8 cellular contexts compared by ENCODE assay signal in the genomic region with DNA sequence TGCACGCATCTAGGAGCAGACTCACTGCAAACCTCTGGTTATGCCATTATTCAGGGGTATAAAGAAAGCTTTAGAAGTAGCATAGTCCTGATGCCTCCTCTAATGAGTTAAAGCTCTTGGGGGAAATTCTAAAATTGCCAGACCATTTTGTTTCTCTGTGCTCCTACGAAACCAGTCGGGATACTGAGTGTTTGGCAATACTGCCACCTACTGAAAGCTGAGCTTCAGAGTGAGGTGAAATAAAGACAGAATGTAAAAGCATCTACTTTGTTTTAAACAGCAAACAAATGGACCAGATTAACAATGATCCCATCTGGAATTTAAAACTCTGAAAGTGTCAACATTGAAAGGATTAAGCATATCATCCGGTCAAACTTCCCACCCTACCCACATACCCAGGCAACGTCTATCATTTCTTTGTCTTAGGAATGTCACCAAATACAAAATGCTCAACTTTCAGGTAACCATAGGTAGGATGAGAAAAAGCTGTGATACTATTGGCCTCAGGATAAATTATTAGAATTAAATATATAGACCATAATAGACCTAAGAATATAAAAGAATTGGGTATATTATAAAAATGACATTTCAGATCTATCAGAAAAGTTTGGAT.
DNase-seq lines count a peak whose midpoint lies in the region; ATAC-seq and TF ChIP-seq lines count a peak whose summit lies in the region.

No MANE protein-coding gene starts in this region.

- H3K4me1 ChIP-seq in adipocyte (ENCODE audit: control insufficient read depth, insufficient read depth, low read length) (no peaks in the 10 kb centered on the region), left ventricle myocardium inferior (no peaks in the 10 kb centered on the region), smooth muscle cell (ENCODE audit: low read depth) (no peaks in the 10 kb centered on the region)

- H3F3A ChIP-seq in smooth muscle cell (ENCODE audit: low read depth): no peaks in the 10 kb centered on the region

- ATAC-seq in GM18909 (IDR thresholded peaks at IDR 0.05; ENCODE audit: poor library complexity, unreplicated experiment) (peak; percentile 40), HG03469 (IDR thresholded peaks at IDR 0.05; ENCODE audit: unreplicated experiment) (no peak)

- H2AFZ ChIP-seq in smooth muscle cell (ENCODE audit: low read depth): no peak overlapping the region

- WGBS in smooth muscle cell (ENCODE audit: low lambda C conversion rate): 14% methylated on average over 5 of the region's 5 CpGs

- H3K79me2 ChIP-seq in smooth muscle cell (ENCODE audit: low read depth): no peaks in the 10 kb centered on the region

- intact Hi-C loops in left ventricle myocardium inferior (cut with micrococcal nuclease): loop anchor here (10.0 kb wide), 1 partner anchor 108 kb away; a partner anchor contains a TSS

- H4K20me1 ChIP-seq in smooth muscle cell (ENCODE audit: low read depth): no peaks in the 10 kb centered on the region

- H3K36me3 ChIP-seq in adipocyte (ENCODE audit: control insufficient read depth, insufficient read depth, low read length, severe bottlenecking): no peaks in the 10 kb centered on the region
- H3K36me3 ChIP-seq in left ventricle myocardium inferior: no peaks in the 10 kb centered on the region
- H3K36me3 ChIP-seq in smooth muscle cell (ENCODE audit: low read depth): no peaks in the 10 kb centered on the region

- H3K4me2 ChIP-seq in smooth muscle cell: no peak overlapping the region

- TF ChIP-seq CTCF in left ventricle myocardium inferior (IDR thresholded peaks at IDR 0.05; ENCODE audit: borderline replicate concordance) (peak; percentile 85), smooth muscle cell (IDR thresholded peaks at IDR 0.05; ENCODE audit: borderline replicate concordance, insufficient read depth, poor library complexity, severe bottlenecking) (peak; percentile 78)

- H3K9me3 ChIP-seq in adipocyte (ENCODE audit: control insufficient read depth, low read length) (no peaks in the 10 kb centered on the region), left ventricle myocardium inferior (replicated peaks) (no peaks in the 10 kb centered on the region), smooth muscle cell (replicated peaks; ENCODE audit: low read depth) (no peaks in the 10 kb centered on the region)

- H3K4me3 ChIP-seq in adipocyte (ENCODE audit: low read length): no peak overlapping the region
- H3K4me3 ChIP-seq in left ventricle myocardium inferior: no peak overlapping the region
- H3K4me3 ChIP-seq in smooth muscle cell: no peak overlapping the region

- H3K9ac ChIP-seq in adipocyte (ENCODE audit: low read length) (no peak overlapping the region), smooth muscle cell (ENCODE audit: low read depth) (no peak overlapping the region)

- H3K27me3 ChIP-seq in adipocyte (replicated peaks; ENCODE audit: control insufficient read depth, insufficient read depth, low read length): peaks cover 21% of the 10 kb centered on the region
- no peaks in the 10 kb centered on the region for H3K27me3 ChIP-seq in left ventricle myocardium inferior (ENCODE audit: low read depth)
- peaks cover 18% of the 10 kb centered on the region for H3K27me3 ChIP-seq in smooth muscle cell (ENCODE audit: low read depth)

- DNase-seq in COR-L47 (lab: John Stamatoyannopoulos, UW): peak; percentile 55
- DNase-seq in NAMALWA (ENCODE audit: low spot score): peak; percentile 70
- peak; percentile 89 for DNase-seq in adipocyte (ENCODE audit: low read depth)
- no peak for DNase-seq in left ventricle myocardium inferior
- no peak for DNase-seq in smooth muscle cell (lab: John Stamatoyannopoulos, UW; ENCODE audit: unreplicated experiment)
- DNase-seq in mesenteric fat pad (ENCODE audit: low spot score): no peak

- H3K27ac ChIP-seq in left ventricle myocardium inferior (replicated peaks) (no peak overlapping the region), smooth muscle cell (ENCODE audit: low read depth) (no peak overlapping the region)

Comparison
In these comparisons a context has a peak if more than half of its experiments do, and no peak if none do; other contexts are left out.
1. DNase-seq: peak in COR-L47 (single experiment), NAMALWA (single experiment) and adipocyte (single experiment); none in left ventricle myocardium inferior (single experiment), smooth muscle cell (single experiment) and mesenteric fat pad (single experiment).